Comparison of ENCODE assay signal across 23 cellular contexts in genomic region chr3:85259748-85260147, GRCh38.
"Had no signal": no experiment of that assay in that cellular context is flagged by ENCODE, and none has a peak within 500 bp of the region (broad histone marks: within the 10 kb centered on the region; RNA-seq: fewer than 3 reads in every experiment).

No MANE protein-coding gene starts in this region.

- H3K27ac ChIP-seq: epithelial cell of prostate, esophagus squamous epithelium, hepatocyte, pancreas, tibial artery, upper lobe of left lung, uterus had no signal

- H3K9me3 ChIP-seq: esophagus squamous epithelium, pancreas, tibial artery, upper lobe of left lung, uterus had no signal

- H2AFZ ChIP-seq: hepatocyte had no signal

- H3K79me2 ChIP-seq: hepatocyte had no signal

- H3K4me1 ChIP-seq: esophagus squamous epithelium, pancreas, tibial artery, upper lobe of left lung, uterus had no signal

- H3K4me3 Mint-ChIP-seq: nephron; stimulated activated effector memory CD8-positive, alpha-beta T cell treated with anti-CD3 and anti-CD28 coated beads, Interleukin-12 subunit alpha, Interleukin-12 subunit beta, amount 100 ng/mL, for 72 hours; stimulated activated naive CD8-positive, alpha-beta T cell treated with anti-CD3 and anti-CD28 coated beads, Interleukin-15, Interleukin-2, amounts not matched to agents 100 ng/mL and 50 ng/mL, for 24 hours had no signal

- FAIRE-seq: endometrium, pancreas had no signal

- ATAC-seq: left colon; left ventricle myocardium superior; pancreas; right cardiac atrium; stimulated activated effector memory CD8-positive, alpha-beta T cell treated with anti-CD3 and anti-CD28 coated beads, Interleukin-12 subunit alpha, Interleukin-12 subunit beta, amount 100 ng/mL, for 72 hours had no signal

- DNase-seq: effector memory CD4-positive, alpha-beta T cell; esophagus squamous epithelium; left colon; left ventricle myocardium superior; mesenchymal stem cell; midbrain; occipital lobe; pancreas; right cardiac atrium; stimulated activated CD4-positive, alpha-beta T cell treated with anti-CD3 and anti-CD28 coated beads, Interleukin-4, amount 100 ng/mL, for 1 hour; stimulated activated CD8-positive, alpha-beta memory T cell treated with anti-CD3 and anti-CD28 coated beads, Interleukin-4, amount 100 ng/mL, for 48 hours; tibial artery; upper lobe of left lung; uterus had no signal

- H3K27me3 Mint-ChIP-seq: progenitor cell of endocrine pancreas; stimulated activated naive CD8-positive, alpha-beta T cell treated with anti-CD3 and anti-CD28 coated beads, Interleukin-15, Interleukin-2, amounts not matched to agents 100 ng/mL and 50 ng/mL, for 24 hours had no signal

- H3K4me3 ChIP-seq: esophagus squamous epithelium, hepatocyte, lung, pancreas, smooth muscle cell, tibial artery, upper lobe of left lung, uterus had no signal

- H3K27me3 ChIP-seq: esophagus squamous epithelium, hepatocyte, pancreas, tibial artery, upper lobe of left lung, uterus had no signal

- H3K36me3 Mint-ChIP-seq: stimulated activated effector memory CD8-positive, alpha-beta T cell treated with anti-CD3 and anti-CD28 coated beads, Interleukin-12 subunit alpha, Interleukin-12 subunit beta, amount 100 ng/mL, for 72 hours had no signal

- H3K27ac Mint-ChIP-seq: nephron; progenitor cell of endocrine pancreas; stimulated activated effector memory CD8-positive, alpha-beta T cell treated with anti-CD3 and anti-CD28 coated beads, Interleukin-12 subunit alpha, Interleukin-12 subunit beta, amount 100 ng/mL, for 72 hours; stimulated activated naive CD8-positive, alpha-beta T cell treated with anti-CD3 and anti-CD28 coated beads, Interleukin-15, Interleukin-2, amounts not matched to agents 100 ng/mL and 50 ng/mL, for 24 hours had no signal

- H3K36me3 ChIP-seq: esophagus squamous epithelium, pancreas, tibial artery, upper lobe of left lung, uterus had no signal

- H3K4me1 Mint-ChIP-seq: stimulated activated effector memory CD8-positive, alpha-beta T cell treated with anti-CD3 and anti-CD28 coated beads, Interleukin-12 subunit alpha, Interleukin-12 subunit beta, amount 100 ng/mL, for 72 hours had no signal

- H3K9me3 Mint-ChIP-seq: nephron had no signal

- H3K4me2 ChIP-seq: hepatocyte, smooth muscle cell had no signal
